Comparison of ENCODE assay signal across 11 cellular contexts in the genomic region with DNA sequence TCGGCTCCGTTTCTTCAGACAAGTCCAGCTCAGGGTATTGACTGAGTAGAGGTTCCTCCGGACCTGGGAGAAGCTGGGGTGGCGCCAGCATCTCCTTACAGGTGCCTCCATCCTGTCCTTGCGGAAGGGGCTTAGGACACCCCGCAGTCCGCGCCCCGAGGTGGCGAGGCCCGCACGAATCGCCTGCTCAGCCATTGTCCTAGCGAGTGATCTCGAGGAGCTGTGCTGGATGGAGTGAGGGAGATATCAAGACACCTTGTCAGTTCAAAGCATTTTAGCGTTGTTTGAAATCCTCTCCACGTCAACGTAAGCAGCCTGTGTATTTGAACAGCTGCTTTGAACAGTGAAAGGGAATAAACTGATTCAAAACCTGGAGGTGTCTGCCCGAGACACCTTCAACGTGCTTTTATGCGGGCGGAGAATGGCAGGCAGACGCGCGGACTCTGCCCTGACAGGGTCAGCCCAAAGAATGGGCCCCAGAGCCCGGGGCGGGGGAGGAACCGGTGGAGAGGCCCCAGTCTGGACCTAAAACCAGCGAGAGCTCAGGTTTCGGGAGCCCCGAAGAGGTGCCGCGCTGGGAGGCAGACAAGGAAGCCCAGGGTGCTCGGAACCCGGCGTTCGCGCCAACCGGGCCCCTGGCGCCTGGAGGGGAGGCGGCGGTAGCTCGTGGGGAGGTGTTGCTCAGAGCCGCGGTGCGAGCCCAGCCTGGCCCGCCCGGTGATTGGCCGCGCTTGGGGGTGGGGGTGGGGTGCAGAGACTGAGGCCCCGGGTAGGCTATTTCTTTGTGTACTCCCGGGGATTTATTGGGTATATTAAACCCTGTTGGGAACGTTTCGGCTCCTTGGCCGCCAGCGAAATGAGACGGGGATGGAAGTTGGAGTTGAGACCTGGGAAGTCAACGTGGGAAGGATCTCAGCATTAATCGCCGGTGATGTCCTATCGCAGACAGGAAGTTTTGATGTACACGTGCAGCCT. TPM values are rescaled to one million over a fixed set of nuclear protein-coding genes. Genes with fewer than 3 reads are reported as not detected.
DNase-seq lines count a peak whose midpoint lies in the region; ATAC-seq and TF ChIP-seq lines count a peak whose summit lies in the region.
"Had no signal": no experiment of that assay in that cellular context is flagged by ENCODE, and none has a peak within 500 bp of the region (broad histone marks: within the 10 kb centered on the region; RNA-seq: fewer than 3 reads in every experiment).

No MANE protein-coding gene starts in this region.

- POLR2A ChIA-PET in activated CD4-positive, alpha-beta T cell treated with anti-CD3 and anti-CD28 coated beads for 36 hours (lab: Charles Lee), result no interaction called here

- no peak overlapping the region for H3K27ac Mint-ChIP-seq in activated CD4-positive, alpha-beta T cell treated with anti-CD3 and anti-CD28 coated beads for 36 hours

- in situ Hi-C loops in brain microvascular endothelial cell (cut with HindIII; ENCODE audit: low pct_ligation_motif_present, low sequenced_read_pairs), result no loop called here

- no peaks in the 10 kb centered on the region for H3K36me3 Mint-ChIP-seq in activated CD4-positive, alpha-beta T cell treated with anti-CD3 and anti-CD28 coated beads for 36 hours (ENCODE audit: low read depth)

- peak; percentile 34 for DNase-seq in activated CD4-positive, alpha-beta T cell treated with anti-CD3 and anti-CD28 coated beads for 36 hours
- no peak for DNase-seq in activated CD4-positive, alpha-beta T cell treated with anti-CD3 and anti-CD28 coated beads, Interleukin-2, amount 50 U/mL, for 48 hours
- DNase-seq in NCI-H82 treated with DMSO at 0.1 percent for 48 hours (lab: John Stamatoyannopoulos, UW; ENCODE audit: unreplicated experiment), result peak; percentile 11
- DNase-seq in globus pallidus (ENCODE audit: low spot score), result peak; percentile 56
- DNase-seq in retina, result peak; percentile 72
- DNase-seq in H4 (ENCODE audit: low spot score), result no peak
- no peak for DNase-seq in brain microvascular endothelial cell
- DNase-seq: BE2C had no signal

- ATAC-seq in activated CD4-positive, alpha-beta T cell treated with anti-CD3 and anti-CD28 coated beads for 36 hours, result no peak
- ATAC-seq in HG02763 (IDR thresholded peaks at IDR 0.05; ENCODE audit: unreplicated experiment), result no peak

- peaks cover 82% of the 10 kb centered on the region for H3K27me3 ChIP-seq in brain microvascular endothelial cell (replicated peaks)

- TF ChIP-seq CTCF in brain microvascular endothelial cell (IDR thresholded peaks at IDR 0.05; ENCODE audit: low read depth, low read length, missing control alignments), result no peak

- no peak overlapping the region for H3K4me3 ChIP-seq in brain microvascular endothelial cell (ENCODE audit: low read depth, low read length)

- H3K36me3 ChIP-seq in brain microvascular endothelial cell (replicated peaks), result no peaks in the 10 kb centered on the region
- H3K36me3 ChIP-seq: BE2C, neutrophil had no signal

- H3K9me3 Mint-ChIP-seq in activated CD4-positive, alpha-beta T cell treated with anti-CD3 and anti-CD28 coated beads for 36 hours (ENCODE audit: low read depth), result no peaks in the 10 kb centered on the region

- H3K27me3 Mint-ChIP-seq in activated CD4-positive, alpha-beta T cell treated with anti-CD3 and anti-CD28 coated beads for 36 hours, result peaks cover 68% of the 10 kb centered on the region

- intact Hi-C loops in activated CD4-positive, alpha-beta T cell treated with anti-CD3 and anti-CD28 coated beads for 36 hours (cut with DNase I, micrococcal nuclease), result loop anchor here (2.0 to 10.0 kb wide), 7 partner anchors 13 to 1633 kb away; a partner anchor contains a TSS

- peaks cover 52% of the 10 kb centered on the region for H3K4me1 Mint-ChIP-seq in activated CD4-positive, alpha-beta T cell treated with anti-CD3 and anti-CD28 coated beads for 36 hours

- H3K27ac ChIP-seq in brain microvascular endothelial cell, result no peak overlapping the region
- H3K27ac ChIP-seq: neutrophil had no signal

- peak overlapping the region; percentile 45 for H3K4me3 Mint-ChIP-seq in activated CD4-positive, alpha-beta T cell treated with anti-CD3 and anti-CD28 coated beads for 36 hours

- CTCF ChIA-PET in activated CD4-positive, alpha-beta T cell treated with anti-CD3 and anti-CD28 coated beads for 36 hours (lab: Charles Lee), result interaction anchor here (0.5 to 2.5 kb wide), 3 partner anchors 13 to 1337 kb away, joined by 3 to 11 read pairs (median 3); no protein-coding TSS in a partner anchor

RNA-seq across cellular contexts. Expression of a gene that starts 3.0 kb away (rescaled TPM):
- not detected for total RNA-seq in activated CD4-positive, alpha-beta T cell treated with anti-CD3 and anti-CD28 coated beads for 36 hours
- 0.10 and 0.14 TPM in 2 replicates for total RNA-seq in H4 (2014; rRNA removed; shearing (Covaris generic))
- total RNA-seq: T-helper 2 cell treated with Interferon-gamma antibody and Interleukin-4, amounts not matched to agents 100 ng/mL and 5 ng/mL, for 36 hours had no signal

Comparison
In these comparisons a context has a peak if more than half of its experiments do, and no peak if none do; other contexts are left out.
1. DNase-seq: peak in activated CD4-positive, alpha-beta T cell treated with anti-CD3 and anti-CD28 coated beads for 36 hours (single experiment), NCI-H82 treated with DMSO at 0.1 percent for 48 hours (single experiment), globus pallidus (single experiment) and retina (single experiment); none in activated CD4-positive, alpha-beta T cell treated with anti-CD3 and anti-CD28 coated beads, Interleukin-2, amount 50 U/mL, for 48 hours (0 of 2), H4 (single experiment) and brain microvascular endothelial cell (single experiment).